In genomic region chr20:19802492-19803158, GRCh38 we compare ENCODE assay signal across 9 cellular contexts. TPM values are rescaled to one million over a fixed set of nuclear protein-coding genes. Genes with fewer than 3 reads are reported as not detected.
DNase-seq lines count a peak whose midpoint lies in the region; ATAC-seq and TF ChIP-seq lines count a peak whose summit lies in the region.
"Had no signal": no experiment of that assay in that cellular context is flagged by ENCODE, and none has a peak within 500 bp of the region (broad histone marks: within the 10 kb centered on the region; RNA-seq: fewer than 3 reads in every experiment).

No MANE protein-coding gene starts in this region.

- H3K4me1 ChIP-seq in OCI-LY3 (ENCODE audit: low read length) (no peaks in the 10 kb centered on the region; the same call in 1 of the 2 replicates), gastrocnemius medialis (peaks cover 13 to 14% of the 10 kb centered on the region in 2 donors)

- in situ Hi-C loops in gastrocnemius medialis (cut with MboI; ENCODE audit: low sequenced_read_pairs in 4 of 4) = no loop called here

- intact Hi-C loops in gastrocnemius medialis (cut with DNase I; ENCODE audit: low total_unique reads) = loop anchor here (2.0 kb wide), 1 partner anchor 110 kb away; no protein-coding TSS in a partner anchor

- no peak for TF ChIP-seq POLR2A in gastrocnemius medialis (IDR thresholded peaks at IDR 0.05)

- H3K9me3 ChIP-seq in OCI-LY3 (ENCODE audit: insufficient read depth, low read length) (no peaks in the 10 kb centered on the region), gastrocnemius medialis (no peaks in the 10 kb centered on the region)

- no peak overlapping the region for H3K4me3 ChIP-seq in H7 (ENCODE audit: insufficient read depth, low read depth, low read length)
- H3K4me3 ChIP-seq in OCI-LY3 (ENCODE audit: low read length) = no peak overlapping the region
- H3K4me3 ChIP-seq in gastrocnemius medialis = no peak overlapping the region

- H3K27ac ChIP-seq in OCI-LY3 (ENCODE audit: low read length) (no peak overlapping the region), gastrocnemius medialis (no peak overlapping the region)

- H2AFZ ChIP-seq in OCI-LY3 (ENCODE audit: low read depth, low read length) = no peak overlapping the region

- H3K79me2 ChIP-seq in OCI-LY3 (ENCODE audit: low read length) = no peaks in the 10 kb centered on the region

- peak; percentile 36 to 46 for ATAC-seq in gastrocnemius medialis

- TF ChIP-seq CTCF in OCI-LY3 (IDR thresholded peaks at IDR 0.05; ENCODE audit: low read depth, low read length) = peak; percentile 47
- peak in 4 of 5 experiments; percentile 13 to 43 (median 38) for TF ChIP-seq CTCF in gastrocnemius medialis (IDR thresholded peaks at IDR 0.05 in 4 of 5, conservative IDR thresholded peaks at IDR 0.05 in 1 of 5)

- DNase-seq in H7 = peak; percentile 63
- peak; percentile 93 for DNase-seq in glomerular visceral epithelial cell (ENCODE audit: extremely low spot score)
- DNase-seq in gastrocnemius medialis = no peak
- DNase-seq in AG20443 (ENCODE audit: low spot score) = no peak
- DNase-seq in NCI-H2227 (lab: John Stamatoyannopoulos, UW; ENCODE audit: unreplicated experiment) = no peak
- DNase-seq in NCI-H345 (lab: John Stamatoyannopoulos, UW) = no peak
- no peak for DNase-seq in effector CD8-positive, alpha-beta T cell (lab: John Stamatoyannopoulos, UW)
- DNase-seq: activated CD8-positive, alpha-beta memory T cell treated with anti-CD3 and anti-CD28 coated beads, Interleukin-2, amount 50 U/mL, for 4 hours had no signal

- H3K4me2 ChIP-seq in OCI-LY3 (ENCODE audit: low read length) = no peak overlapping the region

- H3K27me3 ChIP-seq in H7 (ENCODE audit: control insufficient read depth, insufficient read depth, low read length) (no peaks in the 10 kb centered on the region), OCI-LY3 (ENCODE audit: low read depth, low read length) (peaks cover 14% of the 10 kb centered on the region; the same call in 1 of the 2 replicates), gastrocnemius medialis (no peaks in the 10 kb centered on the region)

- H3K36me3 ChIP-seq in H7 (replicated peaks; ENCODE audit: control insufficient read depth, insufficient read depth, low read length) (no peaks in the 10 kb centered on the region), OCI-LY3 (replicated peaks; ENCODE audit: low read depth, low read length) (no peaks in the 10 kb centered on the region), gastrocnemius medialis (peaks cover 0 to 23% of the 10 kb centered on the region in 2 donors)

- H3K9ac ChIP-seq in OCI-LY3 (ENCODE audit: low read length) = no peak overlapping the region

- no peaks in the 10 kb centered on the region for H4K20me1 ChIP-seq in OCI-LY3 (ENCODE audit: insufficient read depth, low read length)

RNA-seq across cellular contexts. Expression of gene RIN2, which starts 44.6 kb away (rescaled TPM):
- 2.6 and 2.7 TPM in 2 replicates for total RNA-seq in H7 (2014; rRNA removed; shearing (Covaris generic))
- total RNA-seq in gastrocnemius medialis = 10 to 100 TPM; 17.9 to 30.9 (median 22.6) TPM

Comparison
In these comparisons a context has a peak if more than half of its experiments do, and no peak if none do; other contexts are left out.
1. DNase-seq: peak in H7 (single experiment) and glomerular visceral epithelial cell (single experiment); none in gastrocnemius medialis (0 of 2), AG20443 (single experiment), NCI-H2227 (single experiment), NCI-H345 (single experiment) and effector CD8-positive, alpha-beta T cell (single experiment).